ENCODE assay signal across 15 cellular contexts in the genomic region with DNA sequence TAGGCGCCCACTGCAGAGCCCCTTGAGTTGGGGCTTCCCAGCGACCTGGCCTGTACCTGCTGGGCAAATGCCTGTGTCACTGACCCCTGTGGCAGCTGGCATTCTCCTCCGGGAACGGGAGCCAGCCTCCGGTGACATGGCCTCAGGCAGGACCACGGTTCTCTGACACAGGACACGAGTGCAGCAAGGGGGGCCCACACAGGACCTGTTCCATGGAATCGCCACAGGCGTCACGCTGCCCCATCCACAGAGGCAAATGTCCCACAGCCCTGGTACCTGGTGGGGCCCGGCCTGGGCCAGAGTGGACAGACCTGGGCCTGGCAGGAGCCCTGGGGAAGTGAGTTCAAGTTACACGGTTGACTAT. TPM values are rescaled to one million over a fixed set of nuclear protein-coding genes. Genes with fewer than 3 reads are reported as not detected.
DNase-seq lines count a peak whose midpoint lies in the region; ATAC-seq and TF ChIP-seq lines count a peak whose summit lies in the region.
"Had no signal": no experiment of that assay in that cellular context is flagged by ENCODE, and none has a peak within 500 bp of the region (broad histone marks: within the 10 kb centered on the region; RNA-seq: fewer than 3 reads in every experiment).

No MANE protein-coding gene starts in this region.

- H3K9ac ChIP-seq in BLaER1 treated with 17β-estradiol and CSF1 and Interleukin-3, amounts not matched to agents 10 nM and 100 nM = peak overlapping the region; percentile 37 to 94 (median 93); a peak in 21 of 22 replicates

- no peak for TF ChIP-seq CTCF in GM13977 (IDR thresholded peaks at IDR 0.05; ENCODE audit: extremely low read depth, insufficient read depth, missing control alignments)

- peaks cover 22 to 73% (median 71%) of the 10 kb centered on the region in 11 experiments; a peak in 21 of 22 replicates for H4K20me1 ChIP-seq in BLaER1 treated with 17β-estradiol and CSF1 and Interleukin-3, amounts not matched to agents 10 nM and 100 nM

- peak overlapping the region in 9 of 10 experiments; percentile 80 to 100 (median 95); a peak in 17 of 20 replicates for H3K4me3 ChIP-seq in BLaER1 treated with 17β-estradiol and CSF1 and Interleukin-3, amounts not matched to agents 10 nM and 100 nM
- H3K4me3 ChIP-seq in CD4-positive, alpha-beta memory T cell (ENCODE audit: low read length in 2 of 2) = peak overlapping the region in 1 of 2 donors; percentile 98
- H3K4me3 ChIP-seq in mononuclear cell (ENCODE audit: low read length) = peak overlapping the region; percentile 80
- H3K4me3 ChIP-seq: ovary had no signal

- H3K27ac ChIP-seq in BLaER1 treated with 17β-estradiol and CSF1 and Interleukin-3, amounts not matched to agents 10 nM and 100 nM = peak overlapping the region in 6 of 11 experiments; percentile 4 to 99 (median 66); a peak in 9 of 22 replicates
- peak overlapping the region; percentile 75 for H3K27ac ChIP-seq in CD4-positive, alpha-beta memory T cell (ENCODE audit: low read depth, low read length)
- H3K27ac ChIP-seq: ovary had no signal

- no peaks in the 10 kb centered on the region for H3K27me3 Mint-ChIP-seq in CD4-positive, alpha-beta memory T cell
- H3K27me3 Mint-ChIP-seq in activated naive CD8-positive, alpha-beta T cell = no peaks in the 10 kb centered on the region

- H3K27me3 ChIP-seq in BLaER1 treated with 17β-estradiol and CSF1 and Interleukin-3, amounts not matched to agents 10 nM and 100 nM = no peaks in the 10 kb centered on the region
- no peaks in the 10 kb centered on the region for H3K27me3 ChIP-seq in CD4-positive, alpha-beta memory T cell (ENCODE audit: insufficient read depth, low read length)
- H3K27me3 ChIP-seq in mononuclear cell (ENCODE audit: insufficient read depth, low read length) = no peaks in the 10 kb centered on the region
- H3K27me3 ChIP-seq: ovary had no signal

- H3K4me3 Mint-ChIP-seq in CD4-positive, alpha-beta memory T cell = peak overlapping the region; percentile 93 to 100 (median 98)
- peak overlapping the region; percentile 90 for H3K4me3 Mint-ChIP-seq in activated naive CD8-positive, alpha-beta T cell

- no peak for DNase-seq in CD4-positive, alpha-beta memory T cell
- DNase-seq in kidney tubule cell (ENCODE audit: low spot score) (no peak), GM13977 (ENCODE audit: low spot score) (no peak)
- DNase-seq: activated CD4-positive, alpha-beta T cell treated with anti-CD3 and anti-CD28 coated beads, Interleukin-2, amount 50 U/mL, for 48 hours; foreskin melanocyte; HCEC 1CT; midbrain; NCI-H1092 treated with DMSO at 0.1 percent for 48 hours; NK-92 treated with Interleukin-12 subunit alpha and Interleukin-12 subunit beta, amount 100 ng/mL, for 24 hours; ovary; T-helper 9 cell had no signal

- in situ Hi-C loops in GM13977 (cut with MboI; ENCODE audit: low pct_unique_long_range_greater_than_20kb, low sequenced_read_pairs, unreplicated experiment) = no loop called here

- H3K4me1 ChIP-seq in BLaER1 treated with 17β-estradiol and CSF1 and Interleukin-3, amounts not matched to agents 10 nM and 100 nM = peaks cover 79 to 99% (median 86%) of the 10 kb centered on the region in 10 experiments
- H3K4me1 ChIP-seq in CD4-positive, alpha-beta memory T cell (ENCODE audit: insufficient read depth, low read length) = peaks cover 78% of the 10 kb centered on the region
- peaks cover 86% of the 10 kb centered on the region for H3K4me1 ChIP-seq in mononuclear cell (ENCODE audit: insufficient read depth, low read length)

- no peaks in the 10 kb centered on the region for H3K9me3 Mint-ChIP-seq in CD4-positive, alpha-beta memory T cell
- no peaks in the 10 kb centered on the region for H3K9me3 Mint-ChIP-seq in activated naive CD8-positive, alpha-beta T cell (ENCODE audit: low read depth)

- H3K36me3 ChIP-seq in BLaER1 treated with 17β-estradiol and CSF1 and Interleukin-3, amounts not matched to agents 10 nM and 100 nM = peaks cover 0 to 77% (median 35%) of the 10 kb centered on the region in 11 experiments; a peak in 18 of 22 replicates
- peaks cover 10% of the 10 kb centered on the region for H3K36me3 ChIP-seq in CD4-positive, alpha-beta memory T cell (ENCODE audit: insufficient read depth, low read length)
- H3K36me3 ChIP-seq: ovary had no signal

- POLR2A ChIA-PET in CD4-positive, alpha-beta memory T cell (lab: Charles Lee; ENCODE audit: partially characterized antibody) = interaction anchor here (1.0 to 17.5 kb wide), 6 partner anchors 11 to 99 kb away, joined by 3 to 756 read pairs (median 6); a partner anchor contains a TSS

- no peak for ATAC-seq in HG02840 (IDR thresholded peaks at IDR 0.05; ENCODE audit: low FRiP score, unreplicated experiment)

- CTCF ChIA-PET in CD4-positive, alpha-beta memory T cell (lab: Charles Lee; ENCODE audit: partially characterized antibody) = interaction anchor here (3.9 to 9.0 kb wide), 3 partner anchors 9 to 25 kb away, joined by 32 to 93 read pairs (median 86); no protein-coding TSS in a partner anchor

- H3K4me1 Mint-ChIP-seq in CD4-positive, alpha-beta memory T cell = peaks cover 45 to 93% (median 64%) of the 10 kb centered on the region in 4 donors
- peaks cover 72% of the 10 kb centered on the region for H3K4me1 Mint-ChIP-seq in activated naive CD8-positive, alpha-beta T cell (ENCODE audit: low read depth)

- H3K9me3 ChIP-seq in BLaER1 treated with 17β-estradiol and CSF1 and Interleukin-3, amounts not matched to agents 10 nM and 100 nM (replicated peaks in 1 of 11) = no peaks in the 10 kb centered on the region; a peak in 1 of 22 replicates
- no peaks in the 10 kb centered on the region for H3K9me3 ChIP-seq in CD4-positive, alpha-beta memory T cell (ENCODE audit: control insufficient read depth in 1 of 2, low read length in 2 of 2)
- H3K9me3 ChIP-seq in mononuclear cell (ENCODE audit: low read depth, low read length) = no peaks in the 10 kb centered on the region
- H3K9me3 ChIP-seq: ovary had no signal

- peaks cover 18 to 43% of the 10 kb centered on the region in 2 donors for H3K36me3 Mint-ChIP-seq in CD4-positive, alpha-beta memory T cell
- peaks cover 2% of the 10 kb centered on the region for H3K36me3 Mint-ChIP-seq in activated naive CD8-positive, alpha-beta T cell

- intact Hi-C loops in CD4-positive, alpha-beta memory T cell (cut with micrococcal nuclease) = no loop called here

- H3K4me2 ChIP-seq in BLaER1 treated with 17β-estradiol and CSF1 and Interleukin-3, amounts not matched to agents 10 nM and 100 nM = peak overlapping the region; percentile 94 to 100 (median 97)

- H3K27ac Mint-ChIP-seq in CD4-positive, alpha-beta memory T cell = peak overlapping the region in 6 of 7 donors; percentile 36 to 97 (median 92)
- peak overlapping the region; percentile 86 for H3K27ac Mint-ChIP-seq in activated naive CD8-positive, alpha-beta T cell

RNA-seq across cellular contexts. Expression of a gene that starts 2.6 kb away (rescaled TPM):
- 100 to 1,000 TPM; 278 to 291 TPM for total RNA-seq in CD4-positive, alpha-beta memory T cell
- polyA plus RNA-seq in CD4-positive, alpha-beta memory T cell = 100 to 1,000 TPM; 538 to 575 TPM
- total RNA-seq in mononuclear cell = 761 TPM

RNA-seq across cellular contexts. Expression of a gene that starts 21.7 kb away (rescaled TPM):
- 10 to 100 TPM; 17.7 to 21.6 TPM for total RNA-seq in CD4-positive, alpha-beta memory T cell
- 10 to 100 TPM in 1 of 2 donors, 1 to 10 TPM in 1; 9.4 to 13.1 TPM for polyA plus RNA-seq in CD4-positive, alpha-beta memory T cell
- total RNA-seq in mononuclear cell = 5.2 TPM

RNA-seq across cellular contexts. Expression of a gene that starts 44.6 kb away (rescaled TPM):
- 100 to 1,000 TPM in 1 of 2 experiments, 10 to 100 TPM in 1; 98.7 to 110 TPM for total RNA-seq in CD4-positive, alpha-beta memory T cell
- polyA plus RNA-seq in CD4-positive, alpha-beta memory T cell = 10 to 100 TPM; 84.8 to 92.4 TPM
- total RNA-seq in mononuclear cell = 71.9 TPM
